Comparison of ENCODE assay signal across 8 cellular contexts in genomic region chr7:92645531-92646061, GRCh38. TPM values are rescaled to one million over a fixed set of nuclear protein-coding genes. Genes with fewer than 3 reads are reported as not detected.
DNase-seq lines count a peak whose midpoint lies in the region; ATAC-seq lines count a peak whose summit lies in the region.

No MANE protein-coding gene starts in this region.

- H3K27ac ChIP-seq in angular gyrus (ENCODE audit: low read depth, low read length) = peak overlapping the region; percentile 80

- peak; percentile 55 for DNase-seq in D341Med (ENCODE audit: low spot score)
- DNase-seq in NCI-H524 (lab: John Stamatoyannopoulos, UW) = peak; percentile 73 to 88
- DNase-seq in myocyte (ENCODE audit: low read depth) = peak; percentile 32
- DNase-seq in amniotic stem cell (lab: John Stamatoyannopoulos, UW) = no peak
- DNase-seq in DMS114 treated with DMSO at 0.1 percent for 48 hours (lab: John Stamatoyannopoulos, UW; ENCODE audit: unreplicated experiment) = no peak

- ATAC-seq in GM18907 (IDR thresholded peaks at IDR 0.05; ENCODE audit: unreplicated experiment) (no peak), GM19463 (IDR thresholded peaks at IDR 0.05; ENCODE audit: unreplicated experiment) (no peak)

RNA-seq across cellular contexts. Expression of gene FAM133B, which starts 55.4 kb away (rescaled TPM):
- 23.9 and 26.9 TPM in 2 replicates for total RNA-seq in myocyte
- polyA plus RNA-seq in myocyte (2012) = 15.4 TPM

Comparison
In these comparisons a context has a peak if more than half of its experiments do, and no peak if none do; other contexts are left out.
1. DNase-seq: peak in D341Med (single experiment), NCI-H524 (2 of 2) and myocyte (single experiment); none in amniotic stem cell (single experiment) and DMS114 treated with DMSO at 0.1 percent for 48 hours (single experiment).